In genomic region chr4:81207793-81208192, GRCh38 we compare ENCODE assay signal across 15 cellular contexts. TPM values are rescaled to one million over a fixed set of nuclear protein-coding genes. Genes with fewer than 3 reads are reported as not detected.
DNase-seq lines count a peak whose midpoint lies in the region; ATAC-seq and FAIRE-seq lines count a peak whose summit lies in the region.
"Had no signal": no experiment of that assay in that cellular context is flagged by ENCODE, and none has a peak within 500 bp of the region (broad histone marks: within the 10 kb centered on the region; RNA-seq: fewer than 3 reads in every experiment).

No MANE protein-coding gene starts in this region.

- H3K9me3 Mint-ChIP-seq in naive thymus-derived CD4-positive, alpha-beta T cell: peaks cover 0 to 7% (median 3%) of the 10 kb centered on the region in 11 donors
- H3K9me3 Mint-ChIP-seq: central memory CD8-positive, alpha-beta T cell had no signal

- no peaks in the 10 kb centered on the region for H3K36me3 ChIP-seq in naive thymus-derived CD4-positive, alpha-beta T cell (ENCODE audit: control insufficient read depth in 2 of 3, insufficient read depth in 3 of 3, low read length in 3 of 3)

- no peaks in the 10 kb centered on the region for H3K9me3 ChIP-seq in naive thymus-derived CD4-positive, alpha-beta T cell (ENCODE audit: control insufficient read depth in 2 of 3, low read length in 3 of 3)
- H3K9me3 ChIP-seq: psoas muscle had no signal

- no peak overlapping the region for H3K27ac Mint-ChIP-seq in naive thymus-derived CD4-positive, alpha-beta T cell
- H3K27ac Mint-ChIP-seq: naive thymus-derived CD8-positive, alpha-beta T cell had no signal

- CTCF ChIA-PET in naive thymus-derived CD4-positive, alpha-beta T cell (lab: Charles Lee): no interaction called here

- peaks cover 15 to 54% (median 42%) of the 10 kb centered on the region in 5 donors for H3K27me3 Mint-ChIP-seq in naive thymus-derived CD4-positive, alpha-beta T cell

- FAIRE-seq in colon (lab: Jason Lieb, UNC): peak; percentile 53
- FAIRE-seq: endothelial cell of umbilical vein had no signal

- no peak overlapping the region for H3K27ac ChIP-seq in naive thymus-derived CD4-positive, alpha-beta T cell (ENCODE audit: low read depth, low read length)
- H3K27ac ChIP-seq: psoas muscle had no signal

- H3K4me3 ChIP-seq in naive thymus-derived CD4-positive, alpha-beta T cell (ENCODE audit: low read length): no peak overlapping the region
- H3K4me3 ChIP-seq: psoas muscle had no signal

- POLR2A ChIA-PET in naive thymus-derived CD4-positive, alpha-beta T cell (lab: Charles Lee): no interaction called here

- H3K4me3 Mint-ChIP-seq in naive thymus-derived CD4-positive, alpha-beta T cell: no peak overlapping the region
- H3K4me3 Mint-ChIP-seq: central memory CD8-positive, alpha-beta T cell; naive thymus-derived CD8-positive, alpha-beta T cell had no signal

- no peaks in the 10 kb centered on the region for H3K36me3 Mint-ChIP-seq in naive thymus-derived CD4-positive, alpha-beta T cell

- no peaks in the 10 kb centered on the region for H3K4me1 Mint-ChIP-seq in naive thymus-derived CD4-positive, alpha-beta T cell
- H3K4me1 Mint-ChIP-seq: central memory CD8-positive, alpha-beta T cell; naive thymus-derived CD8-positive, alpha-beta T cell had no signal

- no peaks in the 10 kb centered on the region for H3K27me3 ChIP-seq in naive thymus-derived CD4-positive, alpha-beta T cell (ENCODE audit: control insufficient read depth in 2 of 2, insufficient read depth in 2 of 2, low read length in 2 of 2)

- DNase-seq in EL: peak; percentile 61
- peak; percentile 32 for DNase-seq in NCI-H226
- no peak for DNase-seq in naive thymus-derived CD4-positive, alpha-beta T cell
- no peak for DNase-seq in NCI-H1417 treated with DMSO at 0.1 percent for 48 hours (lab: John Stamatoyannopoulos, UW)
- no peak for DNase-seq in DMS114 treated with DMSO at 0.1 percent for 48 hours (lab: John Stamatoyannopoulos, UW; ENCODE audit: unreplicated experiment)
- DNase-seq in anterior cingulate cortex (lab: John Stamatoyannopoulos, UW): no peak
- DNase-seq: activated naive CD4-positive, alpha-beta T cell treated with Interleukin-2 at 50 U/mL for 16 hours; naive thymus-derived CD8-positive, alpha-beta T cell; NCI-H1092 treated with DMSO at 0.1 percent for 48 hours; psoas muscle had no signal

- peak; percentile 31 for ATAC-seq in naive thymus-derived CD4-positive, alpha-beta T cell
- no peak for ATAC-seq in GM18868 (IDR thresholded peaks at IDR 0.05; ENCODE audit: unreplicated experiment)
- ATAC-seq: naive thymus-derived CD8-positive, alpha-beta T cell; psoas muscle; SK-N-SH treated with all-trans-retinoic acid at 6 μM for 48 hours had no signal

- no peaks in the 10 kb centered on the region for H3K4me1 ChIP-seq in naive thymus-derived CD4-positive, alpha-beta T cell (ENCODE audit: control insufficient read depth in 2 of 2, insufficient read depth in 2 of 2, low read length in 2 of 2)
- H3K4me1 ChIP-seq: psoas muscle had no signal

- intact Hi-C loops in naive thymus-derived CD4-positive, alpha-beta T cell (cut with micrococcal nuclease): no loop called here

RNA-seq across cellular contexts. Expression of gene PRKG2, which starts 7.2 kb away (rescaled TPM):
- total RNA-seq in naive thymus-derived CD4-positive, alpha-beta T cell: 1 to 10 TPM in 4 of 5 experiments, under 1 TPM in 1; 0.19 to 3.4 (median 1.7) TPM
- 1 to 10 TPM in 1 of 2 donors, under 1 TPM in 1; 0.43 to 1.2 TPM for polyA plus RNA-seq in naive thymus-derived CD4-positive, alpha-beta T cell
- total RNA-seq: endothelial cell of umbilical vein had no signal
- polyA plus RNA-seq: endothelial cell of umbilical vein had no signal

Comparison
In these comparisons a context has a peak if more than half of its experiments do, and no peak if none do; other contexts are left out.
1. DNase-seq: peak in EL (single experiment) and NCI-H226 (single experiment); none in naive thymus-derived CD4-positive, alpha-beta T cell (0 of 9), NCI-H1417 treated with DMSO at 0.1 percent for 48 hours (single experiment), DMS114 treated with DMSO at 0.1 percent for 48 hours (single experiment) and anterior cingulate cortex (0 of 58).